In genomic region chr12:2306686-2307249, GRCh38 we compare ENCODE assay signal across 2 cellular contexts.
TF ChIP-seq lines count a peak whose summit lies in the region.

No MANE protein-coding gene starts in this region.

TF ChIP-seq in liver, 16 proteins besides CTCF, POLR2A, EP300 and RAD21 (continued from another document):
- TF ChIP-seq, protein P1, sequence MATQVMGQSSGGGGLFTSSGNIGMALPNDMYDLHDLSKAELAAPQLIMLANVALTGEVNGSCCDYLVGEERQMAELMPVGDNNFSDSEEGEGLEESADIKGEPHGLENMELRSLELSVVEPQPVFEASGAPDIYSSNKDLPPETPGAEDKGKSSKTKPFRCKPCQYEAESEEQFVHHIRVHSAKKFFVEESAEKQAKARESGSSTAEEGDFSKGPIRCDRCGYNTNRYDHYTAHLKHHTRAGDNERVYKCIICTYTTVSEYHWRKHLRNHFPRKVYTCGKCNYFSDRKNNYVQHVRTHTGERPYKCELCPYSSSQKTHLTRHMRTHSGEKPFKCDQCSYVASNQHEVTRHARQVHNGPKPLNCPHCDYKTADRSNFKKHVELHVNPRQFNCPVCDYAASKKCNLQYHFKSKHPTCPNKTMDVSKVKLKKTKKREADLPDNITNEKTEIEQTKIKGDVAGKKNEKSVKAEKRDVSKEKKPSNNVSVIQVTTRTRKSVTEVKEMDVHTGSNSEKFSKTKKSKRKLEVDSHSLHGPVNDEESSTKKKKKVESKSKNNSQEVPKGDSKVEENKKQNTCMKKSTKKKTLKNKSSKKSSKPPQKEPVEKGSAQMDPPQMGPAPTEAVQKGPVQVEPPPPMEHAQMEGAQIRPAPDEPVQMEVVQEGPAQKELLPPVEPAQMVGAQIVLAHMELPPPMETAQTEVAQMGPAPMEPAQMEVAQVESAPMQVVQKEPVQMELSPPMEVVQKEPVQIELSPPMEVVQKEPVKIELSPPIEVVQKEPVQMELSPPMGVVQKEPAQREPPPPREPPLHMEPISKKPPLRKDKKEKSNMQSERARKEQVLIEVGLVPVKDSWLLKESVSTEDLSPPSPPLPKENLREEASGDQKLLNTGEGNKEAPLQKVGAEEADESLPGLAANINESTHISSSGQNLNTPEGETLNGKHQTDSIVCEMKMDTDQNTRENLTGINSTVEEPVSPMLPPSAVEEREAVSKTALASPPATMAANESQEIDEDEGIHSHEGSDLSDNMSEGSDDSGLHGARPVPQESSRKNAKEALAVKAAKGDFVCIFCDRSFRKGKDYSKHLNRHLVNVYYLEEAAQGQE (IDR thresholded peaks at IDR 0.05) = no peak
- TF ChIP-seq FOXA2 (IDR thresholded peaks at IDR 0.05) = no peak

TF ChIP-seq in HepG2, 621 proteins besides CTCF, POLR2A, EP300 and RAD21 (continued from another document):
- no peak for TF ChIP-seq ZNF549 (CRISPR knock-in tag; IDR thresholded peaks at IDR 0.05)
- TF ChIP-seq ZNF10 (CRISPR knock-in tag; IDR thresholded peaks at IDR 0.05; ENCODE audit: borderline replicate concordance, low read depth) = no peak
